ENCODE assay signal across 8 cellular contexts in genomic region chr10:6171891-6172354, GRCh38. TPM values are rescaled to one million over a fixed set of nuclear protein-coding genes. Genes with fewer than 3 reads are reported as not detected.
DNase-seq lines count a peak whose midpoint lies in the region; ATAC-seq and TF ChIP-seq lines count a peak whose summit lies in the region.

No MANE protein-coding gene starts in this region.

- no peaks in the 10 kb centered on the region for H3K9me3 ChIP-seq in thymus (ENCODE audit: control insufficient read depth)

- intact Hi-C loops in lower leg skin (cut with DNase I; ENCODE audit: low total_unique reads), result no loop called here

- H3K4me1 ChIP-seq in thymus (ENCODE audit: control insufficient read depth, insufficient read depth, low read length), result peaks cover 5% of the 10 kb centered on the region

- ATAC-seq in GM18873 (IDR thresholded peaks at IDR 0.05; ENCODE audit: low FRiP score, unreplicated experiment), result no peak

- H3K27me3 ChIP-seq in thymus (ENCODE audit: control insufficient read depth, insufficient read depth), result no peaks in the 10 kb centered on the region

- no peak overlapping the region for H3K4me3 ChIP-seq in lower leg skin (ENCODE audit: low read depth, poor library complexity, severe bottlenecking)
- H3K4me3 ChIP-seq in thymus (ENCODE audit: low read length), result no peak overlapping the region

- no peak for TF ChIP-seq POLR2A in lower leg skin (IDR thresholded peaks at IDR 0.05)

- H3K27ac ChIP-seq in angular gyrus (ENCODE audit: low read depth, low read length) (peak overlapping the region; percentile 42), thymus (ENCODE audit: low read depth) (peak overlapping the region; percentile 81)

- WGBS in lower leg skin, 2 donors, result 54 to 61% methylated on average over 17 of the region's 17 CpGs
- WGBS in thymus, result 22% methylated on average over 17 of the region's 17 CpGs

- TF ChIP-seq CTCF in lower leg skin (IDR thresholded peaks at IDR 0.05), result no peak

- peaks cover 11% of the 10 kb centered on the region for H3K36me3 ChIP-seq in thymus (ENCODE audit: control insufficient read depth, insufficient read depth)

- DNase-seq in stimulated activated naive CD4-positive, alpha-beta T cell treated with Interleukin-2 at 50 U/mL for 16 hours (lab: John Stamatoyannopoulos, UW), result peak; percentile 20
- DNase-seq in stimulated activated naive CD4-positive, alpha-beta T cell (lab: John Stamatoyannopoulos, UW), result no peak
- DNase-seq in lower leg skin (ENCODE audit: low spot score in 2 of 2), result peak; percentile 68 to 93
- no peak for DNase-seq in effector CD8-positive, alpha-beta T cell (lab: John Stamatoyannopoulos, UW)
- no peak for DNase-seq in COR-L47 (lab: John Stamatoyannopoulos, UW)

RNA-seq across cellular contexts. Expression of gene PFKFB3, which starts 30.8 kb away (rescaled TPM):
- total RNA-seq in lower leg skin, result 10 to 100 TPM; 56.4 to 77.4 (median 69.2) TPM
- 39.3 TPM for polyA plus RNA-seq in thymus

Comparison
In these comparisons a context has a peak if more than half of its experiments do, and no peak if none do; other contexts are left out.
1. DNase-seq: peak in stimulated activated naive CD4-positive, alpha-beta T cell treated with Interleukin-2 at 50 U/mL for 16 hours (single experiment) and lower leg skin (2 of 2); none in stimulated activated naive CD4-positive, alpha-beta T cell (0 of 6), effector CD8-positive, alpha-beta T cell (single experiment) and COR-L47 (single experiment).